ENCODE assay signal across 8 cellular contexts in the genomic region with DNA sequence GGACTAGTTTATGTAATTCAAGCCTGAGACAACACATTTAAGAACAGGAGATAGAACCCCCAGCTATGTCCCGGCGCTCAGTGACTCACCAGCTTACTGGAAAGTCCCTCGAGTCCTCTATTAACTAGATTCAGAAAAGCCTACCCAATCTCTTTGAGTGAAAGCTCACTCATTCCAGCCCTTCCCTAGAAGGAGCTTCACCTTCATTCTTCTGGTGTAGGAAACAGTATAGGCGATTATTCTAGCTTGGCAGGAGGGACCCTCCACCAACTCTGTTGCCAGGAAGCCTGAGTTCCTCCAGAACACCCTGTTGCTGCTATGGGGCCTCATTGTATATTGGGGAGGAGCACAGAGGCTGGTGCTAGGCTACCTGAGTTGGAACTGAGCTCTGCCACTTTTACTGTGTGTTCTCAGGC. TPM values are rescaled to one million over a fixed set of nuclear protein-coding genes. Genes with fewer than 3 reads are reported as not detected.
DNase-seq lines count a peak whose midpoint lies in the region; ATAC-seq and TF ChIP-seq lines count a peak whose summit lies in the region.

No MANE protein-coding gene starts in this region.

- H3K27ac Mint-ChIP-seq in stimulated activated naive B cell treated with anti-CD40 and anti-IgM and Interleukin-4, amounts not matched to agents 10 μg/mL and 1 μg/mL and 100 μg/mL, for 72 hours, result peak overlapping the region; percentile 25

- no peaks in the 10 kb centered on the region for H3K36me3 Mint-ChIP-seq in stimulated activated naive B cell treated with anti-CD40 and anti-IgM and Interleukin-4, amounts not matched to agents 10 μg/mL and 1 μg/mL and 100 μg/mL, for 72 hours

- peak overlapping the region; percentile 37 for H3K27ac ChIP-seq in iPS-18a (ENCODE audit: low read length)
- no peak overlapping the region for H3K27ac ChIP-seq in vagina

- no peak overlapping the region for H3K4me3 ChIP-seq in iPS-18a (ENCODE audit: low read length)
- H3K4me3 ChIP-seq in vagina, result no peak overlapping the region

- intact Hi-C loops in vagina (cut with DNase I), result no loop called here

- H3K36me3 ChIP-seq in iPS-18a (ENCODE audit: control insufficient read depth, low read depth, low read length), result peaks cover 6% of the 10 kb centered on the region
- H3K36me3 ChIP-seq in vagina, result peaks cover 0 to 13% of the 10 kb centered on the region in 2 donors

- H3K9me3 ChIP-seq in iPS-18a (ENCODE audit: control insufficient read depth, low read depth, low read length) (no peaks in the 10 kb centered on the region), vagina (no peaks in the 10 kb centered on the region)

- peaks cover 0 to 5% of the 10 kb centered on the region in 2 donors for H3K4me1 Mint-ChIP-seq in stimulated activated naive B cell treated with anti-CD40 and anti-IgM and Interleukin-4, amounts not matched to agents 10 μg/mL and 1 μg/mL and 100 μg/mL, for 72 hours

- DNase-seq in DMS53 treated with DMSO at 0.1 percent for 48 hours (lab: John Stamatoyannopoulos, UW; ENCODE audit: unreplicated experiment) (peak; percentile 68), GM20000 (ENCODE audit: low spot score) (peak; percentile 65), vagina (ENCODE audit: extremely low spot score in 2 of 2) (no peak), NCI-H748 (lab: John Stamatoyannopoulos, UW; ENCODE audit: unreplicated experiment) (no peak)
- DNase-seq in activated CD8-positive, alpha-beta memory T cell treated with anti-CD3 and anti-CD28 coated beads for 24 hours, result peak; percentile 67
- peak; percentile 20 for DNase-seq in stimulated activated naive B cell treated with anti-CD40 and anti-IgM and Interleukin-4, amounts not matched to agents 10 μg/mL and 1 μg/mL and 100 μg/mL, for 72 hours

- H3K9ac ChIP-seq in iPS-18a (ENCODE audit: low read length), result no peak overlapping the region

- peak; percentile 98 for ATAC-seq in HG03457 (IDR thresholded peaks at IDR 0.05; ENCODE audit: unreplicated experiment)
- ATAC-seq in stimulated activated naive B cell treated with anti-CD40 and anti-IgM and Interleukin-4, amounts not matched to agents 10 μg/mL and 1 μg/mL and 100 μg/mL, for 72 hours (replicated peaks), result peak; percentile 86 to 94

- H3K4me3 Mint-ChIP-seq in stimulated activated naive B cell treated with anti-CD40 and anti-IgM and Interleukin-4, amounts not matched to agents 10 μg/mL and 1 μg/mL and 100 μg/mL, for 72 hours, result no peak overlapping the region

- no peaks in the 10 kb centered on the region for H3K27me3 Mint-ChIP-seq in stimulated activated naive B cell treated with anti-CD40 and anti-IgM and Interleukin-4, amounts not matched to agents 10 μg/mL and 1 μg/mL and 100 μg/mL, for 72 hours

- H3K9me3 Mint-ChIP-seq in stimulated activated naive B cell treated with anti-CD40 and anti-IgM and Interleukin-4, amounts not matched to agents 10 μg/mL and 1 μg/mL and 100 μg/mL, for 72 hours, result no peaks in the 10 kb centered on the region

- no peak for TF ChIP-seq CTCF in GM20000 (IDR thresholded peaks at IDR 0.05; ENCODE audit: extremely low read depth, missing control alignments)
- no peak for TF ChIP-seq CTCF in vagina (IDR thresholded peaks at IDR 0.05)

- H3K4me1 ChIP-seq in iPS-18a (ENCODE audit: control insufficient read depth, low read depth, low read length), result peaks cover 9% of the 10 kb centered on the region
- peaks cover 8% of the 10 kb centered on the region for H3K4me1 ChIP-seq in vagina

- TF ChIP-seq POLR2A in vagina (IDR thresholded peaks at IDR 0.05), result no peak

- no peaks in the 10 kb centered on the region for H3K27me3 ChIP-seq in iPS-18a (ENCODE audit: control insufficient read depth, insufficient read depth, low read length)
- no peaks in the 10 kb centered on the region for H3K27me3 ChIP-seq in vagina

RNA-seq across cellular contexts. Expression of a gene that starts 57.2 kb away (rescaled TPM):
- total RNA-seq in vagina, result 67.5 TPM

Comparison
In these comparisons a context has a peak if more than half of its experiments do, and no peak if none do; other contexts are left out.
1. DNase-seq: peak in DMS53 treated with DMSO at 0.1 percent for 48 hours (single experiment), GM20000 (single experiment), activated CD8-positive, alpha-beta memory T cell treated with anti-CD3 and anti-CD28 coated beads for 24 hours (single experiment) and stimulated activated naive B cell treated with anti-CD40 and anti-IgM and Interleukin-4, amounts not matched to agents 10 μg/mL and 1 μg/mL and 100 μg/mL, for 72 hours (single experiment); none in vagina (0 of 2) and NCI-H748 (single experiment).